Comparison of ENCODE assay signal across 14 cellular contexts in genomic region chr7:132603241-132603789, GRCh38. TPM values are rescaled to one million over a fixed set of nuclear protein-coding genes. Genes with fewer than 3 reads are reported as not detected.
"Had no signal": no experiment of that assay in that cellular context is flagged by ENCODE, and none has a peak within 500 bp of the region (broad histone marks: within the 10 kb centered on the region; RNA-seq: fewer than 3 reads in every experiment).

No MANE protein-coding gene starts in this region.

- H3K27ac ChIP-seq: hepatocyte, neutrophil had no signal

- H3K4me3 ChIP-seq: hepatocyte, lung had no signal

- H2AFZ ChIP-seq: hepatocyte had no signal

- ATAC-seq: effector memory CD8-positive, alpha-beta T cell; left colon; naive thymus-derived CD4-positive, alpha-beta T cell; sciatic nerve had no signal

- H3K4me2 ChIP-seq: hepatocyte had no signal

- DNase-seq: effector memory CD8-positive, alpha-beta T cell; foreskin melanocyte; head of caudate nucleus; left colon; left ventricle myocardium superior; naive thymus-derived CD4-positive, alpha-beta T cell; nephron progenitor cell; stimulated activated CD4-positive, alpha-beta T cell treated with anti-CD3 and anti-CD28 coated beads, Interleukin-2, amount 100 ng/mL, for 48 hours; stimulated activated naive CD4-positive, alpha-beta T cell treated with Interleukin-2 at 50 U/mL for 16 hours had no signal

- H3K36me3 ChIP-seq: neutrophil had no signal

- H3K27me3 ChIP-seq: hepatocyte, neutrophil had no signal

- H3K9me3 ChIP-seq: neutrophil had no signal

RNA-seq across cellular contexts. Expression of gene PLXNA4, which starts 27.0 kb away (rescaled TPM):
- total RNA-seq: epithelial cell of proximal tubule had no signal
